Comparison of ENCODE assay signal across 8 cellular contexts in genomic region chr19:32223595-32224370, GRCh38.
DNase-seq lines count a peak whose midpoint lies in the region; ATAC-seq and TF ChIP-seq lines count a peak whose summit lies in the region.

No MANE protein-coding gene starts in this region.

- TF ChIP-seq CTCF in SK-N-SH (IDR thresholded peaks at IDR 0.05) (no peak), smooth muscle cell (IDR thresholded peaks at IDR 0.05; ENCODE audit: borderline replicate concordance, insufficient read depth, poor library complexity, severe bottlenecking) (no peak)

- H3K9ac ChIP-seq in SK-N-SH: no peak overlapping the region
- no peak overlapping the region for H3K9ac ChIP-seq in smooth muscle cell (ENCODE audit: low read depth)

- H3K9me3 ChIP-seq in SK-N-SH: no peaks in the 10 kb centered on the region
- no peaks in the 10 kb centered on the region for H3K9me3 ChIP-seq in SJCRH30 (replicated peaks)
- no peaks in the 10 kb centered on the region for H3K9me3 ChIP-seq in iPS DF 6.9 (ENCODE audit: control insufficient read depth, insufficient read depth, low read length)
- no peaks in the 10 kb centered on the region for H3K9me3 ChIP-seq in smooth muscle cell (replicated peaks; ENCODE audit: low read depth)

- no peaks in the 10 kb centered on the region for H3K9me3 Mint-ChIP-seq in activated CD8-positive, alpha-beta memory T cell treated with anti-CD3 and anti-CD28 coated beads, Interleukin-2, amount 10 ng/mL, durations not matched to agents 7 days and 5 days (ENCODE audit: low read depth)

- no peak overlapping the region for H3K4me3 Mint-ChIP-seq in activated CD8-positive, alpha-beta memory T cell treated with anti-CD3 and anti-CD28 coated beads, Interleukin-2, amount 10 ng/mL, durations not matched to agents 7 days and 5 days

- DNase-seq in SK-N-SH: peak; percentile 30
- DNase-seq in SJCRH30: peak; percentile 59 to 78
- no peak for DNase-seq in iPS DF 6.9 (ENCODE audit: low read depth, low spot score)
- DNase-seq in smooth muscle cell (lab: John Stamatoyannopoulos, UW; ENCODE audit: unreplicated experiment): no peak
- no peak for DNase-seq in activated CD8-positive, alpha-beta memory T cell treated with anti-CD3 and anti-CD28 coated beads, Interleukin-2, amount 10 ng/mL, durations not matched to agents 7 days and 5 days

- no peak for TF ChIP-seq RAD21 in SK-N-SH (IDR thresholded peaks at IDR 0.05; ENCODE audit: low read length)

- peaks cover 44% of the 10 kb centered on the region for H3K27me3 Mint-ChIP-seq in activated CD8-positive, alpha-beta memory T cell treated with anti-CD3 and anti-CD28 coated beads, Interleukin-2, amount 10 ng/mL, durations not matched to agents 7 days and 5 days

- H3K27ac ChIP-seq in SK-N-SH (ENCODE audit: low read depth in 2 of 2, low read length in 1 of 2) (no peak overlapping the region), SJCRH30 (peak overlapping the region; percentile 26), iPS DF 6.9 (ENCODE audit: low read length) (no peak overlapping the region), smooth muscle cell (ENCODE audit: low read depth) (no peak overlapping the region)

- no peak overlapping the region for H3K27ac Mint-ChIP-seq in activated CD8-positive, alpha-beta memory T cell treated with anti-CD3 and anti-CD28 coated beads, Interleukin-2, amount 10 ng/mL, durations not matched to agents 7 days and 5 days

- H4K20me1 ChIP-seq in SK-N-SH (ENCODE audit: insufficient read depth) (no peaks in the 10 kb centered on the region), smooth muscle cell (ENCODE audit: low read depth) (no peaks in the 10 kb centered on the region)

- CTCF ChIA-PET in SK-N-SH (lab: Yijun Ruan, JAX): interaction anchor here (0.6 to 5.5 kb wide), 79 partner anchors 7 to 1557 kb away, joined by 3 to 52 read pairs (median 4); no protein-coding TSS in a partner anchor
- CTCF ChIA-PET in activated CD8-positive, alpha-beta memory T cell treated with anti-CD3 and anti-CD28 coated beads, Interleukin-2, amount 10 ng/mL, durations not matched to agents 7 days and 5 days (lab: Charles Lee): interaction anchor here (0.6 to 3.4 kb wide), 19 partner anchors 11 to 1557 kb away, joined by 3 to 29 read pairs (median 4); no protein-coding TSS in a partner anchor

- no peaks in the 10 kb centered on the region; a peak in 1 of 4 replicates for H3K4me1 ChIP-seq in SK-N-SH (ENCODE audit: control insufficient read depth in 1 of 2, insufficient read depth in 2 of 2, low read depth in 1 of 2, low read length in 1 of 2)
- peaks cover 4% of the 10 kb centered on the region; the same call in 1 of the 2 replicates for H3K4me1 ChIP-seq in SJCRH30
- H3K4me1 ChIP-seq in iPS DF 6.9 (ENCODE audit: control insufficient read depth, insufficient read depth, low read length): no peaks in the 10 kb centered on the region
- H3K4me1 ChIP-seq in smooth muscle cell (ENCODE audit: low read depth): no peaks in the 10 kb centered on the region

- ATAC-seq in SK-N-SH treated with all-trans-retinoic acid at 6 μM for 48 hours (no peak), GM21526 (IDR thresholded peaks at IDR 0.05; ENCODE audit: low FRiP score, unreplicated experiment) (no peak), HG03196 (IDR thresholded peaks at IDR 0.05; ENCODE audit: unreplicated experiment) (no peak)
- no peak for ATAC-seq in activated CD8-positive, alpha-beta memory T cell treated with anti-CD3 and anti-CD28 coated beads, Interleukin-2, amount 10 ng/mL, durations not matched to agents 7 days and 5 days

- no peaks in the 10 kb centered on the region for H3K9me2 ChIP-seq in SK-N-SH

- H3K36me3 Mint-ChIP-seq in activated CD8-positive, alpha-beta memory T cell treated with anti-CD3 and anti-CD28 coated beads, Interleukin-2, amount 10 ng/mL, durations not matched to agents 7 days and 5 days: no peaks in the 10 kb centered on the region

- H3K36me3 ChIP-seq in SK-N-SH (replicated peaks in 1 of 2; ENCODE audit: control insufficient read depth in 1 of 2, insufficient read depth in 2 of 2, low read length in 1 of 2): no peaks in the 10 kb centered on the region
- no peaks in the 10 kb centered on the region for H3K36me3 ChIP-seq in SJCRH30
- H3K36me3 ChIP-seq in iPS DF 6.9 (ENCODE audit: control insufficient read depth, insufficient read depth, low read length): no peaks in the 10 kb centered on the region
- H3K36me3 ChIP-seq in smooth muscle cell (ENCODE audit: low read depth): no peaks in the 10 kb centered on the region

- H3F3A ChIP-seq in SK-N-SH (replicated peaks; ENCODE audit: insufficient read depth) (no peaks in the 10 kb centered on the region), smooth muscle cell (ENCODE audit: low read depth) (no peaks in the 10 kb centered on the region)

- POLR2A ChIA-PET in SK-N-SH (lab: Yijun Ruan, JAX): no interaction called here

- H3K79me2 ChIP-seq in SK-N-SH (ENCODE audit: insufficient read depth): no peaks in the 10 kb centered on the region
- no peaks in the 10 kb centered on the region for H3K79me2 ChIP-seq in smooth muscle cell (ENCODE audit: low read depth)

- peaks cover 7% of the 10 kb centered on the region for H3K4me1 Mint-ChIP-seq in activated CD8-positive, alpha-beta memory T cell treated with anti-CD3 and anti-CD28 coated beads, Interleukin-2, amount 10 ng/mL, durations not matched to agents 7 days and 5 days

- no peak overlapping the region for H3K4me3 ChIP-seq in SK-N-SH (ENCODE audit: low read depth in 2 of 2, low read length in 1 of 2)
- H3K4me3 ChIP-seq in SJCRH30: peak overlapping the region; percentile 45
- peak overlapping the region; percentile 32; the same call in 1 of the 2 replicates for H3K4me3 ChIP-seq in iPS DF 6.9 (ENCODE audit: low read length)
- peak overlapping the region; percentile 47 for H3K4me3 ChIP-seq in smooth muscle cell

- no peak overlapping the region for H3K4me2 ChIP-seq in SK-N-SH
- H3K4me2 ChIP-seq in smooth muscle cell: peak overlapping the region; percentile 81

- H3K27me3 ChIP-seq in SK-N-SH (ENCODE audit: insufficient read depth): no peaks in the 10 kb centered on the region
- H3K27me3 ChIP-seq in SJCRH30: no peaks in the 10 kb centered on the region
- H3K27me3 ChIP-seq in iPS DF 6.9 (ENCODE audit: control insufficient read depth, insufficient read depth, low read length): no peaks in the 10 kb centered on the region; the same call in 1 of the 2 replicates
- H3K27me3 ChIP-seq in smooth muscle cell (ENCODE audit: low read depth): peaks cover 50% of the 10 kb centered on the region

- 52% methylated on average over 15 of the region's 29 CpGs for WGBS in SK-N-SH (ENCODE audit: low lambda C conversion rate)
- WGBS in iPS DF 6.9 (ENCODE audit: insufficient coverage, insufficient read length): no CpG with 5 or more reads among the region's 29 CpGs
- WGBS in smooth muscle cell (ENCODE audit: low lambda C conversion rate): 58% methylated on average over 29 of the region's 29 CpGs

- H2AFZ ChIP-seq in SK-N-SH (ENCODE audit: low read depth) (no peak overlapping the region), smooth muscle cell (ENCODE audit: low read depth) (peak overlapping the region; percentile 49)

- TF ChIP-seq EP300 in SK-N-SH (IDR thresholded peaks at IDR 0.05; ENCODE audit: borderline replicate concordance in 1 of 2, low read depth in 1 of 2, low read length in 1 of 2): no peak

TF ChIP-seq in SK-N-SH, 30 proteins besides CTCF, POLR2A, EP300 and RAD21 (continues in another document):
- TF ChIP-seq TCF12 (IDR thresholded peaks at IDR 0.05): no peak
- TF ChIP-seq ZBTB33 (IDR thresholded peaks at IDR 0.05; ENCODE audit: borderline replicate concordance, low read depth): no peak
- no peak for TF ChIP-seq POLR2AphosphoS5 (IDR thresholded peaks at IDR 0.05; ENCODE audit: low read depth, low read length)
- no peak for TF ChIP-seq MAX (IDR thresholded peaks at IDR 0.05; ENCODE audit: low read depth)
- TF ChIP-seq RFX5 (IDR thresholded peaks at IDR 0.05; ENCODE audit: low read length): no peak

TF ChIP-seq in SK-N-SH treated with all-trans-retinoic acid at 6 μM for 48 hours, 23 proteins besides CTCF, POLR2A, EP300 and RAD21 (continues in another document):
- TF ChIP-seq GLIS3 (CRISPR knock-in tag; IDR thresholded peaks at IDR 0.05) (no peak), ARNTL (CRISPR knock-in tag; IDR thresholded peaks at IDR 0.05; ENCODE audit: borderline replicate concordance, low read depth) (no peak), ZFP3 (CRISPR knock-in tag; IDR thresholded peaks at IDR 0.05) (no peak), BACH2 (CRISPR knock-in tag; IDR thresholded peaks at IDR 0.05; ENCODE audit: borderline replicate concordance) (no peak), ISL1 (CRISPR knock-in tag; IDR thresholded peaks at IDR 0.05) (no peak), PATZ1 (CRISPR knock-in tag; IDR thresholded peaks at IDR 0.05; ENCODE audit: borderline replicate concordance) (no peak), ESRRG (CRISPR knock-in tag; IDR thresholded peaks at IDR 0.05) (no peak)

Comparison
In these comparisons a context has a peak if more than half of its experiments do, and no peak if none do; other contexts are left out.
1. DNase-seq: peak in SK-N-SH (single experiment) and SJCRH30 (2 of 2); none in iPS DF 6.9 (single experiment), smooth muscle cell (single experiment) and activated CD8-positive, alpha-beta memory T cell treated with anti-CD3 and anti-CD28 coated beads, Interleukin-2, amount 10 ng/mL, durations not matched to agents 7 days and 5 days (single experiment).
2. H3K4me3 ChIP-seq: peak in SJCRH30 (single experiment), iPS DF 6.9 (single experiment) and smooth muscle cell (single experiment); none in SK-N-SH (0 of 2).